17 cellular contexts compared by ENCODE assay signal in genomic region chr10:124912052-124912435, GRCh38. TPM values are rescaled to one million over a fixed set of nuclear protein-coding genes. Genes with fewer than 3 reads are reported as not detected.
DNase-seq lines count a peak whose midpoint lies in the region; ATAC-seq and TF ChIP-seq lines count a peak whose summit lies in the region.
"Had no signal": no experiment of that assay in that cellular context is flagged by ENCODE, and none has a peak within 500 bp of the region (broad histone marks: within the 10 kb centered on the region; RNA-seq: fewer than 3 reads in every experiment).

No MANE protein-coding gene starts in this region.

- TF ChIP-seq CTCF in HL-60 (IDR thresholded peaks at IDR 0.05; ENCODE audit: insufficient read depth, low read length) (no peak), brain (conservative IDR thresholded peaks at IDR 0.05) (no peak), nephron (IDR thresholded peaks at IDR 0.05; ENCODE audit: unreplicated experiment in 3 of 3) (no peak)

- peak overlapping the region in 4 of 5 experiments; percentile 25 to 84 (median 58) for H3K27ac Mint-ChIP-seq in brain
- H3K27ac Mint-ChIP-seq in nephron = peak overlapping the region; percentile 9 to 74 (median 58)
- H3K27ac Mint-ChIP-seq in activated naive CD8-positive, alpha-beta T cell treated with anti-CD3 and anti-CD28 coated beads, Interleukin-2, amount 50 U/mL, for 24 hours = no peak overlapping the region
- H3K27ac Mint-ChIP-seq: activated CD4-positive, alpha-beta T cell treated with anti-CD3 and anti-CD28 coated beads, Interleukin-2, amount 10 ng/mL, durations not matched to agents 7 days and 5 days; activated naive CD8-positive, alpha-beta T cell treated with anti-CD3 and anti-CD28 coated beads for 36 hours had no signal

- H3K4me3 Mint-ChIP-seq in brain (peak overlapping the region in 2 of 5 experiments; percentile 18 to 36), nephron (no peak overlapping the region)
- H3K4me3 Mint-ChIP-seq in activated naive CD8-positive, alpha-beta T cell treated with anti-CD3 and anti-CD28 coated beads, Interleukin-2, amount 50 U/mL, for 24 hours = no peak overlapping the region
- H3K4me3 Mint-ChIP-seq: activated CD4-positive, alpha-beta T cell treated with anti-CD3 and anti-CD28 coated beads, Interleukin-2, amount 10 ng/mL, durations not matched to agents 7 days and 5 days; activated naive CD8-positive, alpha-beta T cell treated with anti-CD3 and anti-CD28 coated beads for 36 hours; activated T-cell treated with anti-CD3 and anti-CD28 coated beads, Interleukin-2, amount 50 U/mL, for 4 hours had no signal

- no peak overlapping the region; the same call in 1 of the 2 replicates for H3K4me3 ChIP-seq in HL-60 (replicated peaks; ENCODE audit: insufficient read depth, low read length)

- peak overlapping the region; percentile 20 for H3K27ac ChIP-seq in HL-60 (replicated peaks)
- peak overlapping the region; percentile 49 for H3K27ac ChIP-seq in substantia nigra (ENCODE audit: low read depth, low read length, poor library complexity, severe bottlenecking)
- H3K27ac ChIP-seq: epithelial cell of prostate had no signal

- H3K4me1 Mint-ChIP-seq in brain (peaks cover 25% of the 10 kb centered on the region), nephron (peaks cover 23% of the 10 kb centered on the region)
- peaks cover 10% of the 10 kb centered on the region for H3K4me1 Mint-ChIP-seq in activated naive CD8-positive, alpha-beta T cell treated with anti-CD3 and anti-CD28 coated beads, Interleukin-2, amount 50 U/mL, for 24 hours

- H3K27me3 Mint-ChIP-seq in brain (peaks cover 2% of the 10 kb centered on the region), nephron (ENCODE audit: low read depth) (peaks cover 4% of the 10 kb centered on the region)
- peaks cover 9% of the 10 kb centered on the region for H3K27me3 Mint-ChIP-seq in activated naive CD8-positive, alpha-beta T cell treated with anti-CD3 and anti-CD28 coated beads, Interleukin-2, amount 50 U/mL, for 24 hours

- H3K27me3 ChIP-seq in HL-60 (ENCODE audit: insufficient read depth, poor library complexity, severe bottlenecking) = no peaks in the 10 kb centered on the region

- DNase-seq in HL-60 (ENCODE audit: low read depth in 1 of 2, low spot score in 1 of 2) (no peak), substantia nigra (lab: John Stamatoyannopoulos, UW) (peak in 1 of 49 donors; percentile 27), DMS79 (lab: John Stamatoyannopoulos, UW) (no peak), dedifferentiated amniotic fluid mesenchymal stem cell (ENCODE audit: extremely low spot score) (no peak)
- no peak for DNase-seq in activated naive CD8-positive, alpha-beta T cell treated with anti-CD3 and anti-CD28 coated beads, Interleukin-2, amount 50 U/mL, for 24 hours
- DNase-seq: activated CD4-positive, alpha-beta T cell treated with anti-CD3 and anti-CD28 coated beads, Interleukin-2, amount 10 ng/mL, durations not matched to agents 7 days and 5 days; activated naive CD8-positive, alpha-beta T cell treated with anti-CD3 and anti-CD28 coated beads for 36 hours; activated T-cell treated with anti-CD3 and anti-CD28 coated beads, Interleukin-2, amount 50 U/mL, for 4 hours; glutamatergic neuron; NCI-H1694; NCI-H446 treated with DMSO at 0.1 percent for 48 hours; occipital lobe; stimulated activated naive CD4-positive, alpha-beta T cell treated with Interleukin-2 at 50 U/mL for 16 hours had no signal

- no peak for ATAC-seq in activated naive CD8-positive, alpha-beta T cell treated with anti-CD3 and anti-CD28 coated beads, Interleukin-2, amount 50 U/mL, for 24 hours
- no peak for ATAC-seq in HG02840 (IDR thresholded peaks at IDR 0.05; ENCODE audit: low FRiP score, unreplicated experiment)
- ATAC-seq: activated T-cell treated with anti-CD3 and anti-CD28 coated beads, Interleukin-2, amount 50 U/mL, for 4 hours had no signal

- no peaks in the 10 kb centered on the region for H3K9me3 Mint-ChIP-seq in brain
- H3K9me3 Mint-ChIP-seq in nephron = no peaks in the 10 kb centered on the region
- H3K9me3 Mint-ChIP-seq in activated naive CD8-positive, alpha-beta T cell treated with anti-CD3 and anti-CD28 coated beads, Interleukin-2, amount 50 U/mL, for 24 hours = no peaks in the 10 kb centered on the region
- H3K9me3 Mint-ChIP-seq: activated CD4-positive, alpha-beta T cell treated with anti-CD3 and anti-CD28 coated beads, Interleukin-2, amount 10 ng/mL, durations not matched to agents 7 days and 5 days; activated naive CD8-positive, alpha-beta T cell treated with anti-CD3 and anti-CD28 coated beads for 36 hours; activated T-cell treated with anti-CD3 and anti-CD28 coated beads, Interleukin-2, amount 50 U/mL, for 4 hours had no signal

- H3K36me3 Mint-ChIP-seq in brain (no peaks in the 10 kb centered on the region), nephron (ENCODE audit: low read depth) (no peaks in the 10 kb centered on the region)
- H3K36me3 Mint-ChIP-seq in activated naive CD8-positive, alpha-beta T cell treated with anti-CD3 and anti-CD28 coated beads, Interleukin-2, amount 50 U/mL, for 24 hours (ENCODE audit: low read depth) = no peaks in the 10 kb centered on the region

RNA-seq across cellular contexts. Expression of gene ZRANB1, which starts 29.9 kb away (rescaled TPM):
- polyA plus RNA-seq in brain (ENCODE audit: insufficient read depth, low read depth, low replicate concordance) = 18.7 TPM
